21 cellular contexts compared by ENCODE assay signal in the genomic region with DNA sequence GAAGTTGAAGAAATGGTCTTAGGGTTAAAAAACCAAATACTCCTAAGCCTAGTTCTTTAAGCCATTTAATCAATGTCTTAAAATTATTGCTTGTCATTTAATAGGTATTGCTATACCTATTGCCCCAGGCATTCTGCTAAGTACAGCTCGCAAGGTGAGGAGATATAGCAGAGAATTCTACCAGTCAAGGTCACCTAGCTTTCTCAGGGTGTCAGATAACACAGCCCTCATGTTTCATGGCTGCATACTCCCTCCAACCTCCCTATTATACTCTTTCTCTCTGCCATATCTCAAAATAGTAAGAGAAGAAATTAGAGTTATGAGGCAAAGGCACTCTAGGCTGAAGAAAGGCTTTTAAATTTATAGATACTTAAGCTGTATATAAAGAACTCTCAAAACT.
"Had no signal": no experiment of that assay in that cellular context is flagged by ENCODE, and none has a peak within 500 bp of the region (broad histone marks: within the 10 kb centered on the region; RNA-seq: fewer than 3 reads in every experiment).

No MANE protein-coding gene starts in this region.

- H3K27me3 Mint-ChIP-seq: activated CD4-positive, alpha-beta memory T cell treated with anti-CD3 and anti-CD28 coated beads for 36 hours; activated naive CD4-positive, alpha-beta T cell treated with anti-CD3 and anti-CD28 coated beads, Interleukin-2, amount 10 ng/mL, durations not matched to agents 7 days and 5 days; naive thymus-derived CD4-positive, alpha-beta T cell had no signal

- H3K27ac ChIP-seq: heart left ventricle, lower lobe of right lung, prostate gland, upper lobe of right lung had no signal

- H3K4me3 Mint-ChIP-seq: activated CD4-positive, alpha-beta memory T cell treated with anti-CD3 and anti-CD28 coated beads for 36 hours; activated naive CD4-positive, alpha-beta T cell treated with anti-CD3 and anti-CD28 coated beads, Interleukin-2, amount 10 ng/mL, durations not matched to agents 7 days and 5 days; naive thymus-derived CD4-positive, alpha-beta T cell had no signal

- H3K9me3 ChIP-seq: heart left ventricle, lower lobe of right lung, prostate gland, upper lobe of right lung had no signal

- H3K27ac Mint-ChIP-seq: activated CD4-positive, alpha-beta memory T cell treated with anti-CD3 and anti-CD28 coated beads for 36 hours; activated naive CD4-positive, alpha-beta T cell treated with anti-CD3 and anti-CD28 coated beads, Interleukin-2, amount 10 ng/mL, durations not matched to agents 7 days and 5 days had no signal

- DNase-seq: activated CD4-positive, alpha-beta memory T cell treated with anti-CD3 and anti-CD28 coated beads for 36 hours; activated CD4-positive, alpha-beta T cell treated with anti-CD3 and anti-CD28 coated beads for 4 hours; activated CD4-positive, CD25-positive, alpha-beta regulatory T cell; activated effector memory CD4-positive, alpha-beta T cell treated with anti-CD3 and anti-CD28 coated beads, Interleukin-2, amount 50 U/mL, for 16 hours; activated naive CD4-positive, alpha-beta T cell treated with anti-CD3 and anti-CD28 coated beads, Interleukin-2, amount 10 ng/mL, durations not matched to agents 7 days and 5 days; activated T-cell treated with anti-CD3 and anti-CD28 coated beads for 4 hours; amygdala; heart left ventricle; islet precursor cell; left cardiac atrium; lower lobe of right lung; mesendoderm; naive thymus-derived CD4-positive, alpha-beta T cell; right cardiac atrium; stimulated activated CD4-positive, alpha-beta T cell treated with anti-CD3 and anti-CD28 coated beads, Interleukin-4, amount 100 ng/mL, for 24 hours; stimulated activated naive CD4-positive, alpha-beta T cell treated with Interleukin-2 at 50 U/mL for 16 hours; T1000; upper lobe of right lung had no signal

- H3K9me3 Mint-ChIP-seq: activated CD4-positive, alpha-beta memory T cell treated with anti-CD3 and anti-CD28 coated beads for 36 hours; activated naive CD4-positive, alpha-beta T cell treated with anti-CD3 and anti-CD28 coated beads, Interleukin-2, amount 10 ng/mL, durations not matched to agents 7 days and 5 days had no signal

- H3K4me3 ChIP-seq: heart left ventricle, lower lobe of right lung, prostate gland, upper lobe of right lung had no signal

- H3K36me3 ChIP-seq: prostate gland had no signal

- ATAC-seq: lower lobe of right lung; naive thymus-derived CD4-positive, alpha-beta T cell; upper lobe of right lung had no signal

- H3K4me1 ChIP-seq: lower lobe of right lung, prostate gland, upper lobe of right lung had no signal

- FAIRE-seq: bronchial epithelial cell, endometrium had no signal

- H3K27me3 ChIP-seq: heart left ventricle, upper lobe of right lung had no signal
